Comparison of ENCODE assay signal across 8 cellular contexts in genomic region chr1:220880726-220881506, GRCh38. TPM values are rescaled to one million over a fixed set of nuclear protein-coding genes. Genes with fewer than 3 reads are reported as not detected.
A peak's percentile ranks its signal among the peaks of the same experiment; 100 is the strongest.
DNase-seq lines count a peak whose midpoint lies in the region; ATAC-seq and TF ChIP-seq lines count a peak whose summit lies in the region.

No MANE protein-coding gene starts in this region.

- peak overlapping the region; percentile 92 for H3K4me3 ChIP-seq in SJCRH30

- peaks cover 35 to 93% (median 73%) of the 10 kb centered on the region in 5 donors for H3K27me3 Mint-ChIP-seq in naive thymus-derived CD8-positive, alpha-beta T cell

- POLR2A ChIA-PET in naive thymus-derived CD8-positive, alpha-beta T cell (lab: Charles Lee): no interaction called here

- peaks cover 9 to 49% (median 36%) of the 10 kb centered on the region in 4 donors for H3K4me1 Mint-ChIP-seq in naive thymus-derived CD8-positive, alpha-beta T cell

- H3K27ac ChIP-seq in SJCRH30: peak overlapping the region; percentile 89; the same call in 1 of the 2 replicates

- in situ Hi-C loops in GM13976 (cut with MboI; ENCODE audit: low sequenced_read_pairs, unreplicated experiment): no loop called here

- DNase-seq in GM13976 (ENCODE audit: low spot score): peak; percentile 62
- DNase-seq in SJCRH30: peak in 1 of 2 experiments; percentile 46
- no peak for DNase-seq in naive thymus-derived CD8-positive, alpha-beta T cell
- DNase-seq in NCI-H1694 treated with DMSO at 0.1 percent for 48 hours (lab: John Stamatoyannopoulos, UW): no peak
- no peak for DNase-seq in NK-92 (lab: John Stamatoyannopoulos, UW; ENCODE audit: unreplicated experiment)

- peaks cover 42% of the 10 kb centered on the region for H3K36me3 ChIP-seq in SJCRH30

- no peaks in the 10 kb centered on the region for H3K9me3 ChIP-seq in SJCRH30 (replicated peaks)

- peaks cover 2% of the 10 kb centered on the region; the same call in 1 of the 2 replicates for H3K4me1 ChIP-seq in SJCRH30

- H3K4me3 Mint-ChIP-seq in naive thymus-derived CD8-positive, alpha-beta T cell: peak overlapping the region; percentile 58 to 85 (median 70)

- H3K36me3 Mint-ChIP-seq in naive thymus-derived CD8-positive, alpha-beta T cell: peaks cover 0 to 2% (median 0%) of the 10 kb centered on the region in 3 donors

- H3K9me3 Mint-ChIP-seq in naive thymus-derived CD8-positive, alpha-beta T cell: peaks cover 0 to 3% (median 0%) of the 10 kb centered on the region in 9 donors

- TF ChIP-seq CTCF in GM13976 (IDR thresholded peaks at IDR 0.05; ENCODE audit: borderline replicate concordance, control extremely low read depth, extremely low read depth, insufficient read depth, missing control alignments): no peak

- peak; percentile 26 for ATAC-seq in esophagus mucosa
- no peak for ATAC-seq in naive thymus-derived CD8-positive, alpha-beta T cell
- no peak for ATAC-seq in GM21367 (IDR thresholded peaks at IDR 0.05; ENCODE audit: unreplicated experiment)
- no peak for ATAC-seq in HG03571 (IDR thresholded peaks at IDR 0.05; ENCODE audit: unreplicated experiment)

- no peak overlapping the region for H3K27ac Mint-ChIP-seq in naive thymus-derived CD8-positive, alpha-beta T cell

- H3K27me3 ChIP-seq in SJCRH30: no peaks in the 10 kb centered on the region

RNA-seq across cellular contexts. Expression of gene HLX, which starts 1.7 kb away (rescaled TPM):
- 15.4 and 17.0 TPM in 2 replicates for total RNA-seq in SJCRH30 (2014; rRNA removed; shearing (Covaris generic))
- total RNA-seq in esophagus mucosa: 0.48 TPM
- under 1 TPM; 0.10 to 0.33 TPM for total RNA-seq in naive thymus-derived CD8-positive, alpha-beta T cell
- polyA plus RNA-seq in naive thymus-derived CD8-positive, alpha-beta T cell: not detected

Comparison
In these comparisons a context has a peak if more than half of its experiments do, and no peak if none do; other contexts are left out.
1. RNA of gene HLX, which starts 1.7 kb away (total RNA-seq): 15.4 to 17.0 TPM in SJCRH30; 0.48 TPM in esophagus mucosa (single experiment) and 0.10 to 0.33 TPM in naive thymus-derived CD8-positive, alpha-beta T cell; every median in the first group is over 10 times any median in the second.